ENCODE assay signal across 14 cellular contexts in genomic region chr3:139325551-139325950, GRCh38.
"Had no signal": no experiment of that assay in that cellular context is flagged by ENCODE, and none has a peak within 500 bp of the region (broad histone marks: within the 10 kb centered on the region; RNA-seq: fewer than 3 reads in every experiment).

No MANE protein-coding gene starts in this region.

- ATAC-seq: activated CD8-positive, alpha-beta T cell treated with anti-CD3 and anti-CD28 coated beads for 36 hours; naive thymus-derived CD4-positive, alpha-beta T cell; sciatic nerve had no signal

- H3K36me3 ChIP-seq: esophagus squamous epithelium, stomach, thoracic aorta had no signal

- H3K27ac ChIP-seq: esophagus squamous epithelium, stomach, thoracic aorta had no signal

- H3K9me3 ChIP-seq: esophagus squamous epithelium, stomach, thoracic aorta had no signal

- FAIRE-seq: endothelial cell of umbilical vein had no signal

- H3K4me3 ChIP-seq: esophagus squamous epithelium, lung, stomach, thoracic aorta had no signal

- DNase-seq: activated B cell treated with CpG ODN at 0.5 μM for 24 hours; activated CD4-positive, alpha-beta T cell treated with anti-CD3 and anti-CD28 coated beads for 48 hours; activated CD8-positive, alpha-beta T cell treated with anti-CD3 and anti-CD28 coated beads for 36 hours; activated naive CD8-positive, alpha-beta T cell treated with anti-CD3 and anti-CD28 coated beads for 36 hours; cortex of kidney; effector CD4-positive, alpha-beta T cell; esophagus squamous epithelium; naive thymus-derived CD4-positive, alpha-beta T cell; stimulated activated CD4-positive, alpha-beta T cell treated with anti-CD3 and anti-CD28 coated beads, Interleukin-1b, Interleukin-23, amount 100 ng/mL, for 48 hours; stomach had no signal
